Comparison of ENCODE assay signal across 27 cellular contexts in the genomic region with DNA sequence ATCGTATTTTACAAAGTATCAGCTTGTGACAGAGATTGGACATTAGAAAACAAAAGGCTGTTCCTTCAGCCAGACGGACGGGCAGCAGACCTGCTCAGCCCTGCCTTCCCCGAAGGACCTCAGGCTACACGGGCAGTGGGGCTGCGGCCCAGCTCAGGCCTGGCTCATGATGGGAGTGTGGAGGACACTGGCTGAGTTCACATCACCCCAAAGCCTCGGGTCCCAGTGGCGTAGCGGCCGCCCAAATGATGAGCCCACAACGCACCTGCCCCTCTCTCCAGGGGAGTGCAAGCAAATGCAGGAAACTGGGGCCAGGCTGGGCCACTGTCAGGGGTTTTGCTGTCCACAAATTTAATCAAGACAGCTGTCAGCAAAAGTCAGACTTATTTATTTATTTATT.
"Had no signal": no experiment of that assay in that cellular context is flagged by ENCODE, and none has a peak within 500 bp of the region (broad histone marks: within the 10 kb centered on the region; RNA-seq: fewer than 3 reads in every experiment).

No MANE protein-coding gene starts in this region.

- H3K9me3 ChIP-seq: ovary, psoas muscle, right lobe of liver, sigmoid colon, stomach, thoracic aorta, thyroid gland, upper lobe of left lung, vagina had no signal

- H3K9ac ChIP-seq: parathyroid adenoma had no signal

- H3K27me3 Mint-ChIP-seq: naive thymus-derived CD4-positive, alpha-beta T cell; stimulated activated naive B cell treated with anti-CD40 and anti-IgM and Interleukin-4, amounts not matched to agents 10 μg/mL and 1 μg/mL and 100 μg/mL, for 72 hours; stimulated activated naive CD8-positive, alpha-beta T cell treated with anti-CD3 and anti-CD28 coated beads, Interleukin-15, Interleukin-2, amounts not matched to agents 100 ng/mL and 50 ng/mL, for 24 hours had no signal

- H3K27ac ChIP-seq: ovary, parathyroid adenoma, psoas muscle, right lobe of liver, sigmoid colon, stomach, thoracic aorta, thyroid gland, tibial nerve, upper lobe of left lung, vagina had no signal

- H3K27ac Mint-ChIP-seq: naive thymus-derived CD4-positive, alpha-beta T cell; natural killer cell; nephron; progenitor cell of endocrine pancreas; stimulated activated effector memory CD8-positive, alpha-beta T cell treated with anti-CD3 and anti-CD28 coated beads, Interleukin-12 subunit alpha, Interleukin-12 subunit beta, amount 100 ng/mL, for 72 hours; stimulated activated naive B cell treated with anti-CD40 and anti-IgM and Interleukin-4, amounts not matched to agents 10 μg/mL and 1 μg/mL and 100 μg/mL, for 72 hours; stimulated activated naive CD8-positive, alpha-beta T cell treated with anti-CD3 and anti-CD28 coated beads, Interleukin-15, Interleukin-2, amounts not matched to agents 100 ng/mL and 50 ng/mL, for 24 hours had no signal

- H3K9me3 Mint-ChIP-seq: nephron; stimulated activated naive CD8-positive, alpha-beta T cell treated with anti-CD3 and anti-CD28 coated beads, Interleukin-15, Interleukin-2, amounts not matched to agents 100 ng/mL and 50 ng/mL, for 24 hours had no signal

- H2AFZ ChIP-seq: parathyroid adenoma had no signal

- H3K36me3 ChIP-seq: ovary, right lobe of liver, sigmoid colon, stomach, thoracic aorta, thyroid gland, tibial nerve, upper lobe of left lung, vagina had no signal

- H3K4me1 ChIP-seq: parathyroid adenoma, psoas muscle, right lobe of liver, sigmoid colon, stomach, thyroid gland, tibial nerve, upper lobe of left lung, vagina had no signal

- H3K79me2 ChIP-seq: parathyroid adenoma had no signal

- H3K4me1 Mint-ChIP-seq: naive thymus-derived CD4-positive, alpha-beta T cell; natural killer cell; stimulated activated effector memory CD8-positive, alpha-beta T cell treated with anti-CD3 and anti-CD28 coated beads, Interleukin-12 subunit alpha, Interleukin-12 subunit beta, amount 100 ng/mL, for 72 hours had no signal

- DNase-seq: naive thymus-derived CD4-positive, alpha-beta T cell; natural killer cell; occipital lobe; ovary; posterior cingulate gyrus; psoas muscle; right lobe of liver; sigmoid colon; small intestine; stimulated activated CD4-positive, alpha-beta T cell treated with anti-CD3 and anti-CD28 coated beads, Interleukin-15, amount 100 ng/mL, for 24 hours; stimulated activated CD4-positive, alpha-beta T cell treated with anti-CD3 and anti-CD28 coated beads, Interleukin-2, amount 100 ng/mL, for 24 hours; stimulated activated CD4-positive, alpha-beta T cell treated with anti-CD3 and anti-CD28 coated beads, Interleukin-2, amount 100 ng/mL, for 48 hours; stimulated activated CD4-positive, alpha-beta T cell treated with anti-CD3 and anti-CD28 coated beads, Interleukin-4, amount 100 ng/mL, for 24 hours; stimulated activated naive B cell treated with anti-CD40 and anti-IgM and Interleukin-4, amounts not matched to agents 10 μg/mL and 1 μg/mL and 100 μg/mL, for 72 hours; stimulated activated naive CD4-positive, alpha-beta T cell treated with Interleukin-2 at 50 U/mL for 16 hours; stomach; thyroid gland; trophoblast cell; upper lobe of left lung had no signal

- H3K4me3 ChIP-seq: ovary, psoas muscle, right lobe of liver, sigmoid colon, stomach, thoracic aorta, thyroid gland, tibial nerve, upper lobe of left lung, vagina had no signal

- H3K27me3 ChIP-seq: ovary, right lobe of liver, thyroid gland, tibial nerve, upper lobe of left lung, vagina had no signal

- H3K36me3 Mint-ChIP-seq: naive thymus-derived CD4-positive, alpha-beta T cell; natural killer cell; stimulated activated effector memory CD8-positive, alpha-beta T cell treated with anti-CD3 and anti-CD28 coated beads, Interleukin-12 subunit alpha, Interleukin-12 subunit beta, amount 100 ng/mL, for 72 hours; stimulated activated naive B cell treated with anti-CD40 and anti-IgM and Interleukin-4, amounts not matched to agents 10 μg/mL and 1 μg/mL and 100 μg/mL, for 72 hours had no signal

- ATAC-seq: naive thymus-derived CD4-positive, alpha-beta T cell; natural killer cell; psoas muscle; right lobe of liver; stimulated activated effector memory CD8-positive, alpha-beta T cell treated with anti-CD3 and anti-CD28 coated beads, Interleukin-12 subunit alpha, Interleukin-12 subunit beta, amount 100 ng/mL, for 72 hours; stimulated activated naive B cell treated with anti-CD40 and anti-IgM and Interleukin-4, amounts not matched to agents 10 μg/mL and 1 μg/mL and 100 μg/mL, for 72 hours had no signal

- H3K4me3 Mint-ChIP-seq: naive thymus-derived CD4-positive, alpha-beta T cell; natural killer cell; nephron; stimulated activated effector memory CD8-positive, alpha-beta T cell treated with anti-CD3 and anti-CD28 coated beads, Interleukin-12 subunit alpha, Interleukin-12 subunit beta, amount 100 ng/mL, for 72 hours; stimulated activated naive B cell treated with anti-CD40 and anti-IgM and Interleukin-4, amounts not matched to agents 10 μg/mL and 1 μg/mL and 100 μg/mL, for 72 hours; stimulated activated naive CD8-positive, alpha-beta T cell treated with anti-CD3 and anti-CD28 coated beads, Interleukin-15, Interleukin-2, amounts not matched to agents 100 ng/mL and 50 ng/mL, for 24 hours had no signal
